In the genomic region with DNA sequence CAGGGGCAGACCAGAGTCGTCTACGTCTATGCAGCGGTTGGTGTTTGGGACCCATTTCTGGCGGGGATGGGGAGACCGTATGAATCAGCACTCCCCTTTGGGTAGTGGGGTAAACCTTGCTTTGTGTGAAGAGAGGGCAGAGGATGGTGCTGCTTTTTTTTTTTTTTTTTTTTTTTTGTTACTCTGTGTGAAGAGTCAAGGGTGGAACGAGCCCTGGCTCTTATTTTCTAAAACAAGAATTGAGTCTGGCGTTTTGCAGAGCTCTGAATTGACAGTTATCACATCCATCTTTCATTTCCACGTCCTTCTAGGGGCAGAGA, we compare ENCODE assay signal across 8 cellular contexts. TPM values are rescaled to one million over a fixed set of nuclear protein-coding genes. Genes with fewer than 3 reads are reported as not detected.
DNase-seq lines count a peak whose midpoint lies in the region; ATAC-seq and TF ChIP-seq lines count a peak whose summit lies in the region.

No MANE protein-coding gene starts in this region.

- H2BK15ac ChIP-seq in H9 (ENCODE audit: low read depth, low read length), result no peak overlapping the region

- H4K5ac ChIP-seq in H9 (ENCODE audit: insufficient read length, low read depth, low read length), result no peak overlapping the region

- 0 out of 2 replicates have a peak overlapping the region, but pooled peaks have one; percentile 96 for H3K14ac ChIP-seq in H9 (ENCODE audit: insufficient read depth, low read length)

- peak overlapping the region; percentile 80 to 98 (median 88) for H3K27ac Mint-ChIP-seq in H9
- peak overlapping the region; percentile 95 to 98 for H3K27ac Mint-ChIP-seq in effector memory CD8-positive, alpha-beta T cell

- no peak overlapping the region for H4K91ac ChIP-seq in H9 (ENCODE audit: insufficient read length, low read depth, low read length)

- no peaks in the 10 kb centered on the region for H3K27me3 Mint-ChIP-seq in H9 (ENCODE audit: low read depth)
- no peaks in the 10 kb centered on the region for H3K27me3 Mint-ChIP-seq in effector memory CD8-positive, alpha-beta T cell

- no peak overlapping the region for H3K23ac ChIP-seq in H9 (ENCODE audit: insufficient read length, low read depth, low read length)

- no peak overlapping the region for H3K18ac ChIP-seq in H9 (ENCODE audit: insufficient read length, low read depth, low read length)

- no peaks in the 10 kb centered on the region for H3K9me3 Mint-ChIP-seq in H9
- H3K9me3 Mint-ChIP-seq in effector memory CD8-positive, alpha-beta T cell, result no peaks in the 10 kb centered on the region

- H2BK5ac ChIP-seq in H9 (ENCODE audit: insufficient read length, low read length), result no peak overlapping the region

- H3K4me1 Mint-ChIP-seq in H9, result peaks cover 54 to 61% of the 10 kb centered on the region in 2 experiments
- H3K4me1 Mint-ChIP-seq in effector memory CD8-positive, alpha-beta T cell (ENCODE audit: low read depth in 2 of 2), result peaks cover 34 to 54% of the 10 kb centered on the region in 2 donors

- H3K9ac ChIP-seq in H9 (ENCODE audit: extremely low read depth, insufficient read length, low read length), result peak overlapping the region; percentile 86
- peak overlapping the region; percentile 87 for H3K9ac ChIP-seq in SK-N-MC (ENCODE audit: insufficient read length)

- H2BK20ac ChIP-seq in H9 (ENCODE audit: low read depth, low read length, poor library complexity, severe bottlenecking), result no peak overlapping the region

- no peaks in the 10 kb centered on the region for H4K20me1 ChIP-seq in H9 (ENCODE audit: control insufficient read depth, insufficient read depth, insufficient read length)
- peaks cover 47% of the 10 kb centered on the region for H4K20me1 ChIP-seq in osteoblast (ENCODE audit: insufficient read depth, low read length)

- H3K27me3 ChIP-seq in H9 (ENCODE audit: insufficient read depth, low read length), result no peaks in the 10 kb centered on the region
- H3K27me3 ChIP-seq in osteoblast (ENCODE audit: insufficient read depth, low read length), result no peaks in the 10 kb centered on the region

- H3K23me2 ChIP-seq in H9 (ENCODE audit: insufficient read length, low read depth, low read length, poor library complexity, severe bottlenecking), result peaks cover 10% of the 10 kb centered on the region

- H3K4me2 ChIP-seq in H9 (ENCODE audit: insufficient read depth, insufficient read length, low read length), result peak overlapping the region; percentile 91
- H3K4me2 ChIP-seq in osteoblast (ENCODE audit: insufficient read depth, low read length), result peak overlapping the region; percentile 97

- H3K4ac ChIP-seq in H9 (ENCODE audit: low read depth, low read length), result no peak overlapping the region

- H3K9me3 ChIP-seq in H9 (ENCODE audit: control insufficient read depth, low read depth, low read length) (no peaks in the 10 kb centered on the region), SK-N-MC (ENCODE audit: low read depth, low read length) (no peaks in the 10 kb centered on the region), osteoblast (ENCODE audit: low read depth, low read length) (no peaks in the 10 kb centered on the region)

- TF ChIP-seq CTCF in H9 (conservative IDR thresholded peaks at IDR 0.05), result no peak
- TF ChIP-seq CTCF in osteoblast (IDR thresholded peaks at IDR 0.05; ENCODE audit: extremely low read depth, low read depth, low read length), result no peak

- no CpG with 5 or more reads among the region's 8 CpGs for WGBS in H9 (ENCODE audit: extremely low coverage, insufficient read length, low lambda C conversion rate)

- H3K4me1 ChIP-seq in H9 (ENCODE audit: insufficient read depth, low read length) (no peaks in the 10 kb centered on the region), osteoblast (ENCODE audit: insufficient read depth, low read length) (peaks cover 44% of the 10 kb centered on the region)

- H3K56ac ChIP-seq in H9 (ENCODE audit: insufficient read length, low read depth, low read length), result no peak overlapping the region

- no peak overlapping the region for H2BK12ac ChIP-seq in H9 (ENCODE audit: insufficient read length, low read depth, low read length)

- no peak overlapping the region for H2AFZ ChIP-seq in H9 (ENCODE audit: low read length)
- peak overlapping the region; percentile 69 for H2AFZ ChIP-seq in osteoblast (ENCODE audit: low read length)

- H4K8ac ChIP-seq in H9 (replicated peaks; ENCODE audit: insufficient read length, low read depth, low read length), result no peak overlapping the region

- H3K36me3 ChIP-seq in SK-N-MC (ENCODE audit: insufficient read depth, low read length) (no peaks in the 10 kb centered on the region), osteoblast (ENCODE audit: insufficient read depth, low read length) (no peaks in the 10 kb centered on the region)

- H3K79me2 ChIP-seq in H9 (ENCODE audit: insufficient read depth, low read length), result peaks cover 34% of the 10 kb centered on the region; the same call in 1 of the 2 replicates
- H3K79me2 ChIP-seq in osteoblast (ENCODE audit: insufficient read depth, low read length), result peaks cover 70% of the 10 kb centered on the region

- H3K79me1 ChIP-seq in H9 (ENCODE audit: insufficient read depth, low read depth, low read length, poor library complexity, severe bottlenecking), result no peaks in the 10 kb centered on the region

- no peak overlapping the region for H2AK5ac ChIP-seq in H9 (ENCODE audit: insufficient read length, low read length)

- no peak for DNase-seq in H9
- no peak for DNase-seq in SK-N-MC (ENCODE audit: low read depth, low spot score)
- DNase-seq in effector memory CD8-positive, alpha-beta T cell, result peak in 1 of 3 experiments; percentile 5
- no peak for DNase-seq in osteoblast (ENCODE audit: insufficient read length, low spot score, missing footprints)
- DNase-seq in NCI-H1694 treated with DMSO at 0.1 percent for 48 hours (lab: John Stamatoyannopoulos, UW), result no peak
- no peak for DNase-seq in NCI-H226
- DNase-seq in SKM-1 (lab: John Stamatoyannopoulos, UW; ENCODE audit: unreplicated experiment), result no peak

- H2BK120ac ChIP-seq in H9 (ENCODE audit: low read depth, low read length, poor library complexity, severe bottlenecking), result no peak overlapping the region

- no peak overlapping the region for H3T11ph ChIP-seq in H9 (ENCODE audit: low read length)

- H3K36me3 Mint-ChIP-seq in H9 (ENCODE audit: insufficient read depth in 1 of 3, low read depth in 3 of 3), result peaks cover 0 to 2% (median 0%) of the 10 kb centered on the region in 3 experiments; a peak in 1 of 7 replicates
- peaks cover 13% of the 10 kb centered on the region for H3K36me3 Mint-ChIP-seq in effector memory CD8-positive, alpha-beta T cell (ENCODE audit: insufficient read depth)

- H3K4me3 Mint-ChIP-seq in H9, result peak overlapping the region; percentile 92 to 95
- peak overlapping the region; percentile 90 to 94 for H3K4me3 Mint-ChIP-seq in effector memory CD8-positive, alpha-beta T cell

- no peak for ATAC-seq in effector memory CD8-positive, alpha-beta T cell (replicated peaks)
- ATAC-seq in GM19324 (IDR thresholded peaks at IDR 0.05; ENCODE audit: low FRiP score, unreplicated experiment), result no peak

- H3K27ac ChIP-seq in H9 (ENCODE audit: insufficient read length, low read depth, low read length) (no peak overlapping the region), SK-N-MC (no peak overlapping the region), osteoblast (ENCODE audit: low read depth, low read length) (peak overlapping the region; percentile 88)

- peak overlapping the region; percentile 92 for H3K4me3 ChIP-seq in SK-N-MC
- H3K4me3 ChIP-seq in osteoblast (ENCODE audit: insufficient read depth, low read length), result peak overlapping the region; percentile 95

RNA-seq across cellular contexts. Expression of a gene that starts 1.2 kb away (rescaled TPM):
- total RNA-seq in H9 (2021) (30.8 and 32.0 TPM in 2 replicates), osteoblast (64.1 and 77.2 TPM in 2 replicates)
